ENCODE assay signal across 8 cellular contexts in the genomic region with DNA sequence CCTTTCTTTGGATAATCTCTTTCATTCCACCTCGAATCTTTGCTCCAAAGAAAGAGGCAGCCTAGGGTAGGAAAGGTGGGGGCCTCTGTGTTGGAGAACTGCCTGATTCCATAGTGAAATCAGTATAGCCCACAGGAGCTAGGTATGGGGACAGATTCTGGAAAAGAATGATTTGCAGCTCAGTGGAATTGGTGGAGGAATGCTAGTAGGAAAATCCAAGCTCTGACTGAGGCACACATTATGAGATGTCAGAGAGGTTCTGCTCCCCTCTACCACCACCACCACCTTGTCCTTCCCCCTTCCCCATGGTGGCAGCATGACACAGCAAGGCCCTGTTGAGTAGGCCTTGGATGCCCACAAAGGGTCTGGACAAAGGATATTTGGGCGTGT. TPM values are rescaled to one million over a fixed set of nuclear protein-coding genes. Genes with fewer than 3 reads are reported as not detected.
A peak's percentile ranks its signal among the peaks of the same experiment; 100 is the strongest.
DNase-seq lines count a peak whose midpoint lies in the region; ATAC-seq and TF ChIP-seq lines count a peak whose summit lies in the region.

No MANE protein-coding gene starts in this region.

- no peaks in the 10 kb centered on the region for H3K36me3 ChIP-seq in CD8-positive, alpha-beta T cell (ENCODE audit: insufficient read depth, low read length)
- H3K36me3 ChIP-seq in HUES64 (ENCODE audit: insufficient read depth, low read length) = peaks cover 30% of the 10 kb centered on the region
- H3K36me3 ChIP-seq in muscle layer of duodenum (ENCODE audit: control insufficient read depth in 1 of 2, insufficient read depth in 2 of 2, low read length in 2 of 2) = peaks cover 2 to 18% of the 10 kb centered on the region in 2 donors
- H3K36me3 ChIP-seq in testis (ENCODE audit: low read depth, missing control alignments) = no peaks in the 10 kb centered on the region

- H3K27ac Mint-ChIP-seq in CD8-positive, alpha-beta T cell = peak overlapping the region; percentile 98
- H3K27ac Mint-ChIP-seq in activated T-helper 17 cell treated with anti-CD3 and anti-CD28 coated beads, Interleukin-2, amount 50 U/mL, for 72 hours = no peak overlapping the region

- CTCF ChIA-PET in CD8-positive, alpha-beta T cell (lab: Charles Lee) = interaction anchor here (0.9 to 12.2 kb wide), 9 partner anchors 12 to 151 kb away, joined by 3 to 99 read pairs (median 3); partner anchors contain the start of genes BNIPL, C1orf56, GABPB2 and TNFAIP8L2

- no peaks in the 10 kb centered on the region for H3K27me3 Mint-ChIP-seq in CD8-positive, alpha-beta T cell (ENCODE audit: low read depth)
- no peaks in the 10 kb centered on the region for H3K27me3 Mint-ChIP-seq in activated T-helper 17 cell treated with anti-CD3 and anti-CD28 coated beads, Interleukin-2, amount 50 U/mL, for 72 hours

- H3K4me3 ChIP-seq in CD8-positive, alpha-beta T cell (ENCODE audit: low read depth, low read length) = no peak overlapping the region
- H3K4me3 ChIP-seq in HUES64 (ENCODE audit: low read length) (peak overlapping the region; percentile 77), muscle layer of duodenum (ENCODE audit: low read depth in 1 of 2, low read length in 2 of 2) (peak overlapping the region; percentile 90 to 99), testis (no peak overlapping the region)

- TF ChIP-seq POLR2A in testis (IDR thresholded peaks at IDR 0.05) = no peak

- no peaks in the 10 kb centered on the region for H3K9me3 ChIP-seq in CD8-positive, alpha-beta T cell (ENCODE audit: low read length)
- H3K9me3 ChIP-seq in HUES64 (ENCODE audit: insufficient read depth, low read depth, low read length) (no peaks in the 10 kb centered on the region), muscle layer of duodenum (ENCODE audit: control insufficient read depth in 1 of 2, low read length in 2 of 2) (no peaks in the 10 kb centered on the region), testis (no peaks in the 10 kb centered on the region)

- intact Hi-C loops in CD8-positive, alpha-beta T cell (cut with DNase I, micrococcal nuclease) = no loop called here
- intact Hi-C loops in testis (cut with DNase I; ENCODE audit: low total_unique reads) = no loop called here

- DNase-seq in CD8-positive, alpha-beta T cell = no peak
- DNase-seq in testis (no peak), T-helper 9 cell (no peak), KBM-7 (no peak)

- H3K9me3 Mint-ChIP-seq in CD8-positive, alpha-beta T cell = no peaks in the 10 kb centered on the region
- H3K9me3 Mint-ChIP-seq in activated T-helper 17 cell treated with anti-CD3 and anti-CD28 coated beads, Interleukin-2, amount 50 U/mL, for 72 hours = no peaks in the 10 kb centered on the region

- peak overlapping the region; percentile 85 for H3K9ac ChIP-seq in HUES64 (ENCODE audit: low read depth, low read length)

- peaks cover 39% of the 10 kb centered on the region for H3K4me1 Mint-ChIP-seq in CD8-positive, alpha-beta T cell (ENCODE audit: low read depth)
- peaks cover 20% of the 10 kb centered on the region for H3K4me1 Mint-ChIP-seq in activated T-helper 17 cell treated with anti-CD3 and anti-CD28 coated beads, Interleukin-2, amount 50 U/mL, for 72 hours

- no peak for ATAC-seq in CD8-positive, alpha-beta T cell
- no peak for ATAC-seq in activated T-helper 17 cell treated with anti-CD3 and anti-CD28 coated beads, Interleukin-2, amount 50 U/mL, for 72 hours (replicated peaks)
- ATAC-seq in GM21360 (IDR thresholded peaks at IDR 0.05; ENCODE audit: unreplicated experiment) = no peak

- no peak overlapping the region for H3K27ac ChIP-seq in CD8-positive, alpha-beta T cell (ENCODE audit: low read depth, low read length)
- H3K27ac ChIP-seq in HUES64 (ENCODE audit: low read depth, low read length) (peak overlapping the region; percentile 90; the same call in 1 of the 2 replicates), muscle layer of duodenum (ENCODE audit: low read length) (no peak overlapping the region), testis (no peak overlapping the region)

- 0% methylated on average over 1 of the region's 2 CpGs for WGBS in HUES64
- WGBS in testis, 2 donors = 58 to 71% methylated on average over 2 of the region's 2 CpGs

- in situ Hi-C loops in KBM-7 (cut with MboI; ENCODE audit: low pct_unique_long_range_greater_than_20kb, low sequenced_read_pairs) = no loop called here

- TF ChIP-seq CTCF in CD8-positive, alpha-beta T cell (IDR thresholded peaks at IDR 0.05) = no peak
- no peak for TF ChIP-seq CTCF in testis (IDR thresholded peaks at IDR 0.05)

- H3K27me3 ChIP-seq in CD8-positive, alpha-beta T cell (ENCODE audit: insufficient read depth, low read length) = no peaks in the 10 kb centered on the region
- H3K27me3 ChIP-seq in HUES64 (ENCODE audit: insufficient read depth, low read length) (no peaks in the 10 kb centered on the region), muscle layer of duodenum (ENCODE audit: low read depth, low read length) (no peaks in the 10 kb centered on the region), testis (no peaks in the 10 kb centered on the region)

- H3K4me3 Mint-ChIP-seq in CD8-positive, alpha-beta T cell = peak overlapping the region; percentile 99
- peak overlapping the region; percentile 97 for H3K4me3 Mint-ChIP-seq in activated T-helper 17 cell treated with anti-CD3 and anti-CD28 coated beads, Interleukin-2, amount 50 U/mL, for 72 hours

- H3K4me1 ChIP-seq in CD8-positive, alpha-beta T cell (ENCODE audit: insufficient read depth, low read length) = peaks cover 14% of the 10 kb centered on the region
- H3K4me1 ChIP-seq in HUES64 (ENCODE audit: insufficient read depth, low read length) (peaks cover 24% of the 10 kb centered on the region), muscle layer of duodenum (ENCODE audit: control insufficient read depth in 1 of 2, insufficient read depth in 2 of 2, low read length in 2 of 2) (peaks cover 7 to 33% of the 10 kb centered on the region in 2 donors), testis (peaks cover 30% of the 10 kb centered on the region)

- POLR2A ChIA-PET in CD8-positive, alpha-beta T cell (lab: Charles Lee) = interaction anchor here (2.3 to 7.6 kb wide), 2 partner anchors 9 to 14 kb away, joined by 11 to 122 read pairs; partner anchors contain the start of gene C1orf56

- peaks cover 33% of the 10 kb centered on the region for H3K36me3 Mint-ChIP-seq in CD8-positive, alpha-beta T cell
- H3K36me3 Mint-ChIP-seq in activated T-helper 17 cell treated with anti-CD3 and anti-CD28 coated beads, Interleukin-2, amount 50 U/mL, for 72 hours (ENCODE audit: low read depth) = peaks cover 37% of the 10 kb centered on the region

RNA-seq across cellular contexts. Expression of gene MLLT11, which starts 0.8 kb away (rescaled TPM):
- 1 to 10 TPM; 1.9 to 2.0 TPM for total RNA-seq in CD8-positive, alpha-beta T cell
- 36.6 TPM for polyA plus RNA-seq in HUES64 (2013, experiment 1 of 2)
- polyA plus RNA-seq in HUES64 (2013, experiment 2 of 2) = 48.0 TPM
- total RNA-seq in activated T-helper 17 cell treated with anti-CD3 and anti-CD28 coated beads, Interleukin-2, amount 50 U/mL, for 72 hours = 1 to 10 TPM; 1.7 to 4.0 TPM
- total RNA-seq in testis = 1 to 10 TPM; 1.6 to 2.3 TPM
- 3.2 TPM for polyA plus RNA-seq in testis (ENCODE audit: insufficient read depth, low read depth, low replicate concordance)

RNA-seq across cellular contexts. Expression of gene CDC42SE1, which starts 1.6 kb away (rescaled TPM):
- 100 to 1,000 TPM; 275 to 282 TPM for total RNA-seq in CD8-positive, alpha-beta T cell
- 43.5 TPM for polyA plus RNA-seq in HUES64 (2013, experiment 1 of 2)
- polyA plus RNA-seq in HUES64 (2013, experiment 2 of 2) = 46.4 TPM
- 100 to 1,000 TPM in 1 of 2 donors, 10 to 100 TPM in 1; 99.7 to 121 TPM for total RNA-seq in activated T-helper 17 cell treated with anti-CD3 and anti-CD28 coated beads, Interleukin-2, amount 50 U/mL, for 72 hours
- total RNA-seq in testis = 10 to 100 TPM; 34.8 to 40.5 TPM
- polyA plus RNA-seq in testis (ENCODE audit: insufficient read depth, low read depth, low replicate concordance) = 36.9 TPM

RNA-seq across cellular contexts. Expression of gene GABPB2, which starts 9.6 kb away (rescaled TPM):
- total RNA-seq in CD8-positive, alpha-beta T cell = 10 to 100 TPM; 20.0 to 21.9 TPM
- 1.6 TPM for polyA plus RNA-seq in HUES64 (2013, experiment 1 of 2)
- polyA plus RNA-seq in HUES64 (2013, experiment 2 of 2) = 2.1 TPM
- total RNA-seq in activated T-helper 17 cell treated with anti-CD3 and anti-CD28 coated beads, Interleukin-2, amount 50 U/mL, for 72 hours = 10 to 100 TPM in 1 of 2 donors, 1 to 10 TPM in 1; 5.8 to 11.7 TPM
- total RNA-seq in testis = 10 to 100 TPM; 43.1 to 45.3 TPM
- 50.2 TPM for polyA plus RNA-seq in testis (ENCODE audit: insufficient read depth, low read depth, low replicate concordance)

RNA-seq across cellular contexts. Expression of gene C1orf56, which starts 13.5 kb away (rescaled TPM):
- total RNA-seq in CD8-positive, alpha-beta T cell = under 1 TPM; 0.30 to 0.56 TPM
- 4.2 TPM for polyA plus RNA-seq in HUES64 (2013, experiment 1 of 2)
- polyA plus RNA-seq in HUES64 (2013, experiment 2 of 2) = 4.2 TPM
- total RNA-seq in activated T-helper 17 cell treated with anti-CD3 and anti-CD28 coated beads, Interleukin-2, amount 50 U/mL, for 72 hours = 1 to 10 TPM in 1 of 2 donors, under 1 TPM in 1; 0.71 to 1.2 TPM
- total RNA-seq in testis = 10 to 100 TPM; 57.3 to 78.4 TPM
- polyA plus RNA-seq in testis (ENCODE audit: insufficient read depth, low read depth, low replicate concordance) = 145 TPM

RNA-seq across cellular contexts. Expression of gene BNIPL, which starts 24.6 kb away (rescaled TPM):
- under 1 TPM; 0.08 to 0.47 TPM for total RNA-seq in CD8-positive, alpha-beta T cell
- 0.65 TPM for polyA plus RNA-seq in HUES64 (2013, experiment 1 of 2)
- polyA plus RNA-seq in HUES64 (2013, experiment 2 of 2) = 0.57 TPM
- total RNA-seq in activated T-helper 17 cell treated with anti-CD3 and anti-CD28 coated beads, Interleukin-2, amount 50 U/mL, for 72 hours = 1 to 10 TPM; 1.4 to 4.5 TPM
- 1 to 10 TPM; 3.6 to 9.3 TPM for total RNA-seq in testis
- 5.0 TPM for polyA plus RNA-seq in testis (ENCODE audit: insufficient read depth, low read depth, low replicate concordance)

Comparison
In these comparisons a context has a peak if more than half of its experiments do, and no peak if none do; other contexts are left out.
1. H3K4me3 ChIP-seq: peak in HUES64 (single experiment) and muscle layer of duodenum (2 of 2); none in CD8-positive, alpha-beta T cell (single experiment) and testis (0 of 2).